In the genomic region with DNA sequence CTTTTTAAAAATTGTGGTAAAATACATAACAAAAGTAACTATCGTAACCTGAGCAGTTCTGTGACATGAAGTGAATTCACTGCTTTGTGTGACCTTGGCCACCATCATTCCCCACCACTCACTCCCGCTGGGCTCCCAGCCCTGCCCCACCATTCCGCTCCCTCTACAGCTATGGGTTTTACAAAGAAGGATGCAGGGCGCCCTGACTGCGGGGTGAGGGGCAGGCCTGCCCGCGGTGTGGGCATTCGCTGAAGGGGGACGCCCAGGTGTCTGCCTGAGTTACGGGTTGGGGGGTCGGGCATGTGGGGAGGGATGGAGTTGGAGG, we compare ENCODE assay signal across 8 cellular contexts. TPM values are rescaled to one million over a fixed set of nuclear protein-coding genes. Genes with fewer than 3 reads are reported as not detected.
A peak's percentile ranks its signal among the peaks of the same experiment; 100 is the strongest.
DNase-seq lines count a peak whose midpoint lies in the region; ATAC-seq, FAIRE-seq and TF ChIP-seq lines count a peak whose summit lies in the region.

Gene CEMP1, minus strand, starts transcription at position 38 of the 325 bp plus-strand sequence. CDS start 335 bp downstream, outside the sequence.

- TF ChIP-seq POLR2A in GM12892 (IDR thresholded peaks at IDR 0.05; ENCODE audit: low read depth, low read length), result no peak

- H3K27me3 ChIP-seq in SJCRH30 (no peaks in the 10 kb centered on the region), fibroblast of lung (ENCODE audit: control insufficient read depth, insufficient read depth, low read length) (no peaks in the 10 kb centered on the region)

- peak within 1 kb of the TSS; percentile 75 for H3K9ac ChIP-seq in fibroblast of lung (ENCODE audit: insufficient read depth, low read length)

- DNase-seq in SJCRH30 (no peak), fibroblast of lung (ENCODE audit: low read depth in 2 of 2) (no peak), retinal pigment epithelial cell (ENCODE audit: low read depth) (no peak), posterior vena cava (ENCODE audit: low spot score) (no peak), GM12892 (ENCODE audit: insufficient read length) (no peak), AG08396 (ENCODE audit: low spot score) (no peak)

- H3K79me2 ChIP-seq in fibroblast of lung (ENCODE audit: control insufficient read depth, insufficient read depth, low read length), result no peaks in the 10 kb centered on the region

- H3K9me3 ChIP-seq in SJCRH30 (replicated peaks) (no peaks in the 10 kb centered on the region), fibroblast of lung (ENCODE audit: control insufficient read depth, insufficient read depth, low read depth, low read length) (no peaks in the 10 kb centered on the region)

- intact Hi-C loops in posterior vena cava (cut with DNase I), result no loop called here

- H2AFZ ChIP-seq in fibroblast of lung (ENCODE audit: low read length), result no peak within 1 kb of the TSS

- ATAC-seq in GM21737 (IDR thresholded peaks at IDR 0.05; ENCODE audit: unreplicated experiment) (peak; percentile 3), GM18861 (IDR thresholded peaks at IDR 0.05; ENCODE audit: unreplicated experiment) (no peak)

- H3K4me3 ChIP-seq in SJCRH30 (peak within 1 kb of the TSS; percentile 61), fibroblast of lung (replicated peaks in 1 of 4; ENCODE audit: control extremely low read depth in 1 of 4, insufficient read depth in 1 of 4, low read depth in 3 of 4, low read length in 4 of 4) (peak within 1 kb of the TSS; percentile 58 to 66 (median 61)), retinal pigment epithelial cell (ENCODE audit: low read length) (peak within 1 kb of the TSS; percentile 61)

- no peaks in the 10 kb centered on the region for H4K20me1 ChIP-seq in fibroblast of lung (ENCODE audit: control insufficient read depth, extremely low read depth, insufficient read depth, low read length)

- H3K4me1 ChIP-seq in SJCRH30, result peaks cover 10% of the 10 kb centered on the region; the same call in 1 of the 2 replicates
- peaks cover 14% of the 10 kb centered on the region for H3K4me1 ChIP-seq in fibroblast of lung (ENCODE audit: control insufficient read depth, extremely low read depth, insufficient read depth, low read length)

- H3K36me3 ChIP-seq in SJCRH30 (no peaks in the 10 kb centered on the region), fibroblast of lung (ENCODE audit: control insufficient read depth, insufficient read depth, low read length) (peaks cover 25% of the 10 kb centered on the region)

- peak within 1 kb of the TSS; percentile 100 for H3K4me2 ChIP-seq in fibroblast of lung (ENCODE audit: extremely low read depth, insufficient read depth, low read length)

- TF ChIP-seq CTCF in fibroblast of lung (conservative IDR thresholded peaks at IDR 0.05 in 1 of 2, IDR thresholded peaks at IDR 0.05 in 1 of 2; ENCODE audit: low read depth in 1 of 2, low read length in 2 of 2) (no peak), retinal pigment epithelial cell (conservative IDR thresholded peaks at IDR 0.05; ENCODE audit: low read depth, low read length) (no peak)

- no peak for FAIRE-seq in GM12892 (lab: Jason Lieb, UNC)

- no peak within 1 kb of the TSS; the same call in 1 of the 2 replicates for H3K27ac ChIP-seq in SJCRH30
- H3K27ac ChIP-seq in fibroblast of lung (ENCODE audit: insufficient read depth, low read length), result peak within 1 kb of the TSS; percentile 88

RNA-seq across cellular contexts. Expression of gene CEMP1, which starts in this region (rescaled TPM):
- total RNA-seq in SJCRH30 (2014; rRNA removed; shearing (Covaris generic)), result not detected in 2 replicates
- total RNA-seq in fibroblast of lung (not detected in 2 replicates), posterior vena cava (not detected)
- not detected in 2 replicates for polyA plus RNA-seq in fibroblast of lung
- polyA plus RNA-seq in fibroblast of lung (2012), result 1.8 and 2.1 TPM in 2 replicates
- polyA minus RNA-seq in fibroblast of lung (ENCODE audit: low replicate concordance), result not detected in 2 replicates
- polyA plus RNA-seq in GM12892 (2012; ENCODE audit: missing spikeins), result not detected
